Comparison of ENCODE assay signal across 1 cellular context in the genomic region with DNA sequence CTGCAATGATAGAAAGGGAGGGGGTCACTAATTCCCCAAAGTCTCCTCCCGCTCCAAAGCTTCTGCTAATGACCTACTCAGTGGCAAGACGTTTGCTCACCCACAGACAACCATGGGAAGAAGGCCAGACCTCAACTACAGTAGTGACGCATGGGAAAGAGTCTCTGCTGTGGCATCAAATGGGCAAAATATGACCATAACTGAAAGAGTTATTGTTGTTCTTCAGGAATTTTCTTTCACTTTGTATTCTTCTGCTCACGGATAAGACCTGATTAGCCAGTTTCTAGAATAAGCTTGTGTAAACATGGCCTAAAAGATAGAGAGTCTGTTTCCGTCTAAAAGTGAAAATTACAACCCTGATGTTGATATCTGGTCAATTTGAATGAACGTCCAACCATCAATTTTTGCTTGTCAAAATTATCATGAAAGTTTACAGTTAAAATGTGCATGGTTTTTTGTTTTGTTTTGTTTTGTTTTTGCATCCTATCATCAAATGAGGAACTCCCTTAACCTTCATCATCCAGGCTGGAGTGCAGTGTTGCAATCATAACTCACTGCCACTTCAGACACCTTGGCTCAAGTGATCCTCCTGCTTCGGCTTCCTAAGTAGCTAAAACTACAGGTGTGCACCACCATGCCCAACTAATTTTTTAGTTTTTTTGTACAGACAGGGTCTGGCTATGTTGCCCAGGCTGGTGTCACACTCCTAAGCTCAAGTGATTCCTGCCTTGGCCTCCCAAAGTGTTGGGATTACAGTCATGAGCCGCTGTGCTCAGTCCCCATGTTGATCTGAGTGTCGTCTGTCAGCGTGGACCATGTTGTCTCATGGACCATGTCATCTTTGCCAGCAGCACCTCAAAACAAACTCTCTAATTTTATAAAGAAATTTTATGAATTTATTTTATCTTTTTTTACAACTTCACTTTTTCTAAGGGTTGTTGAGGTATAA.
TF ChIP-seq lines count a peak whose summit lies in the region.

No MANE protein-coding gene starts in this region.

TF ChIP-seq in K562, 482 proteins besides CTCF, POLR2A, EP300 and RAD21:
- no peak for TF ChIP-seq MTA1 (IDR thresholded peaks at IDR 0.05; ENCODE audit: borderline replicate concordance)
- TF ChIP-seq CEBPB (tag; IDR thresholded peaks at IDR 0.05) = peak; percentile 16; the same call in 1 of the 2 replicates
- 0 out of 4 replicates have a peak, but pooled peaks of 1 of the 2 experiments have one; percentile 9 for TF ChIP-seq FOXA3 (CRISPR knock-in tag; conservative IDR thresholded peaks at IDR 0.05 in 1 of 2, IDR thresholded peaks at IDR 0.05 in 1 of 2)
